17 cellular contexts compared by ENCODE assay signal in genomic region chr7:95004618-95005282, GRCh38.
DNase-seq lines count a peak whose midpoint lies in the region; TF ChIP-seq lines count a peak whose summit lies in the region.
"Had no signal": no experiment of that assay in that cellular context is flagged by ENCODE, and none has a peak within 500 bp of the region (broad histone marks: within the 10 kb centered on the region; RNA-seq: fewer than 3 reads in every experiment).

No MANE protein-coding gene starts in this region.

- peak overlapping the region in 1 of 2 experiments; percentile 55 for H3K14ac ChIP-seq in mesenchymal stem cell (ENCODE audit: low read length in 2 of 2)

- no peak overlapping the region for H3K18ac ChIP-seq in mesenchymal stem cell (ENCODE audit: low read depth in 1 of 2, low read length in 2 of 2)

- H4K8ac ChIP-seq in mesenchymal stem cell (ENCODE audit: low read length) = no peak overlapping the region

- TF ChIP-seq CTCF in brain (conservative IDR thresholded peaks at IDR 0.05) (no peak), HFFc6 (IDR thresholded peaks at IDR 0.05) (no peak), ovary (IDR thresholded peaks at IDR 0.05) (no peak), hepatocyte (IDR thresholded peaks at IDR 0.05; ENCODE audit: poor library complexity) (no peak)

- no peak overlapping the region for H2BK12ac ChIP-seq in mesenchymal stem cell (ENCODE audit: low read length in 2 of 2)

- DNase-seq in GM23248 (peak; percentile 5), NCI-H1694 treated with DMSO at 0.1 percent for 48 hours (lab: John Stamatoyannopoulos, UW) (peak; percentile 42), mesenchymal stem cell (peak; percentile 37), HFFc6 (no peak), ovary (no peak), hepatocyte (ENCODE audit: low spot score) (no peak)
- no peak for DNase-seq in activated CD4-positive, alpha-beta T cell treated with anti-CD3 and anti-CD28 coated beads, Interleukin-2, amount 50 U/mL, for 1 hour
- DNase-seq: activated CD4-positive, alpha-beta memory T cell treated with anti-CD3 and anti-CD28 coated beads, Interleukin-2, amount 10 ng/mL, durations not matched to agents 7 days and 5 days; H7; kidney glomerular epithelial cell; stimulated activated CD4-positive, alpha-beta T cell treated with anti-CD3 and anti-CD28 coated beads, Interleukin-12 subunit alpha, Interleukin-12 subunit beta, amount 100 ng/mL, for 4 hours had no signal

- no peak overlapping the region for H3K23ac ChIP-seq in mesenchymal stem cell (ENCODE audit: low read length in 2 of 2)

- H2AK5ac ChIP-seq in mesenchymal stem cell (ENCODE audit: low read length, severe bottlenecking) = no peak overlapping the region

- H2BK15ac ChIP-seq in mesenchymal stem cell (ENCODE audit: low read depth, poor library complexity, severe bottlenecking) = no peak overlapping the region

- in situ Hi-C loops in GM23248 (cut with MboI) = loop anchor here (25.0 kb wide), 1 partner anchor 717 kb away; no protein-coding TSS in a partner anchor

- H3K79me2 ChIP-seq in GM23248 (ENCODE audit: insufficient read depth) = no peaks in the 10 kb centered on the region
- peaks cover 7% of the 10 kb centered on the region for H3K79me2 ChIP-seq in hepatocyte
- H3K79me2 ChIP-seq: parathyroid adenoma had no signal

- peaks cover 36% of the 10 kb centered on the region for H3K4me1 Mint-ChIP-seq in brain
- no peaks in the 10 kb centered on the region for H3K4me1 Mint-ChIP-seq in HFFc6 (ENCODE audit: low read depth)
- H3K4me1 Mint-ChIP-seq: activated CD4-positive, alpha-beta memory T cell treated with anti-CD3 and anti-CD28 coated beads, Interleukin-2, amount 10 ng/mL, durations not matched to agents 7 days and 5 days had no signal

- H3K4ac ChIP-seq in mesenchymal stem cell (ENCODE audit: low read depth in 1 of 2, low read length in 2 of 2) = no peak overlapping the region

- no peaks in the 10 kb centered on the region for H3K36me3 Mint-ChIP-seq in brain
- H3K36me3 Mint-ChIP-seq in HFFc6 (ENCODE audit: low read depth) = no peaks in the 10 kb centered on the region

- H3K9me2 ChIP-seq in GM23248 (ENCODE audit: insufficient read depth) (no peaks in the 10 kb centered on the region), hepatocyte (replicated peaks; ENCODE audit: insufficient read depth) (no peaks in the 10 kb centered on the region)

- H2BK5ac ChIP-seq in mesenchymal stem cell (ENCODE audit: low read depth, low read length, poor library complexity, severe bottlenecking) = no peak overlapping the region

- no peak for TF ChIP-seq POLR2A in ovary (IDR thresholded peaks at IDR 0.05)

- H3K27me3 Mint-ChIP-seq in brain (no peaks in the 10 kb centered on the region), HFFc6 (ENCODE audit: insufficient read depth) (no peaks in the 10 kb centered on the region)
- H3K27me3 Mint-ChIP-seq: activated CD4-positive, alpha-beta memory T cell treated with anti-CD3 and anti-CD28 coated beads, Interleukin-2, amount 10 ng/mL, durations not matched to agents 7 days and 5 days had no signal

- H3K27ac ChIP-seq in GM23248 (no peak overlapping the region), mesenchymal stem cell (ENCODE audit: low read length, poor library complexity, severe bottlenecking) (no peak overlapping the region), ovary (no peak overlapping the region), hepatocyte (no peak overlapping the region)
- H3K27ac ChIP-seq: BLaER1, coronary artery, parathyroid adenoma, SJSA1 had no signal

- H3K9me3 Mint-ChIP-seq in brain (no peaks in the 10 kb centered on the region), HFFc6 (no peaks in the 10 kb centered on the region; the same call in 1 of the 2 replicates)
- H3K9me3 Mint-ChIP-seq: activated CD4-positive, alpha-beta memory T cell treated with anti-CD3 and anti-CD28 coated beads, Interleukin-2, amount 10 ng/mL, durations not matched to agents 7 days and 5 days; activated T-helper 1 cell treated with anti-CD3 and anti-CD28 coated beads, Interleukin-12 subunit alpha, Interleukin-12 subunit beta, Interleukin-2, Interleukin-4 antibody, amounts not matched to agents 30 ng/mL and 10 ng/mL and 1 ng/mL, durations not matched to agents 14 hours and 24 hours and 36 hours had no signal

- H2AFZ ChIP-seq in GM23248 (no peak overlapping the region), mesenchymal stem cell (ENCODE audit: low read depth, low read length) (no peak overlapping the region), hepatocyte (no peak overlapping the region)
- H2AFZ ChIP-seq: parathyroid adenoma had no signal

- peaks cover 10% of the 10 kb centered on the region for H3K79me1 ChIP-seq in mesenchymal stem cell (replicated peaks; ENCODE audit: low read length, poor library complexity, severe bottlenecking)

- no peaks in the 10 kb centered on the region for H3F3A ChIP-seq in GM23248 (ENCODE audit: insufficient read depth)

- H3K4me3 Mint-ChIP-seq in brain (peak overlapping the region in 2 of 5 experiments; percentile 40 to 46), HFFc6 (no peak overlapping the region)
- H3K4me3 Mint-ChIP-seq: activated CD4-positive, alpha-beta memory T cell treated with anti-CD3 and anti-CD28 coated beads, Interleukin-2, amount 10 ng/mL, durations not matched to agents 7 days and 5 days; activated T-helper 1 cell treated with anti-CD3 and anti-CD28 coated beads, Interleukin-12 subunit alpha, Interleukin-12 subunit beta, Interleukin-2, Interleukin-4 antibody, amounts not matched to agents 30 ng/mL and 10 ng/mL and 1 ng/mL, durations not matched to agents 14 hours and 24 hours and 36 hours had no signal

- intact Hi-C loops in ovary (cut with DNase I) = no loop called here

- no peaks in the 10 kb centered on the region for H3K4me1 ChIP-seq in GM23248 (ENCODE audit: insufficient read depth)
- H3K4me1 ChIP-seq in mesenchymal stem cell (ENCODE audit: control insufficient read depth, insufficient read depth, low read depth, low read length) = no peaks in the 10 kb centered on the region
- H3K4me1 ChIP-seq in ovary (ENCODE audit: insufficient read depth) = no peaks in the 10 kb centered on the region
- no peaks in the 10 kb centered on the region for H3K4me1 ChIP-seq in hepatocyte (ENCODE audit: insufficient read depth)
- H3K4me1 ChIP-seq: BLaER1, parathyroid adenoma, SJSA1 had no signal

- peak overlapping the region in 3 of 5 experiments; percentile 37 to 74 (median 66) for H3K27ac Mint-ChIP-seq in brain
- H3K27ac Mint-ChIP-seq in HFFc6 = no peak overlapping the region
- H3K27ac Mint-ChIP-seq: activated CD4-positive, alpha-beta memory T cell treated with anti-CD3 and anti-CD28 coated beads, Interleukin-2, amount 10 ng/mL, durations not matched to agents 7 days and 5 days; activated T-helper 1 cell treated with anti-CD3 and anti-CD28 coated beads, Interleukin-12 subunit alpha, Interleukin-12 subunit beta, Interleukin-2, Interleukin-4 antibody, amounts not matched to agents 30 ng/mL and 10 ng/mL and 1 ng/mL, durations not matched to agents 14 hours and 24 hours and 36 hours had no signal

- 53% methylated on average over 6 of the region's 6 CpGs for WGBS in GM23248 (ENCODE audit: low coverage in 1 of 2, low lambda C conversion rate in 2 of 2, missing lambda C conversion rate in 2 of 2), 2 experiments
- 87% methylated on average over 3 of the region's 6 CpGs for WGBS in mesenchymal stem cell
- 73 to 80% (median 78%) methylated on average over 6 of the region's 6 CpGs for WGBS in ovary, 3 donors
- WGBS in hepatocyte (ENCODE audit: low lambda C conversion rate, missing lambda C conversion rate) = 71% methylated on average over 6 of the region's 6 CpGs

- H3K4me2 ChIP-seq in GM23248 (ENCODE audit: unreplicated experiment) = no peak overlapping the region
- H3K4me2 ChIP-seq in mesenchymal stem cell (ENCODE audit: low read length, poor library complexity, severe bottlenecking) = no peak overlapping the region
- H3K4me2 ChIP-seq in hepatocyte = no peak overlapping the region
- H3K4me2 ChIP-seq: BLaER1 had no signal

- no peaks in the 10 kb centered on the region for H3K27me3 ChIP-seq in GM23248 (replicated peaks; ENCODE audit: insufficient read depth)
- H3K27me3 ChIP-seq in mesenchymal stem cell (ENCODE audit: control insufficient read depth in 1 of 2, insufficient read depth in 1 of 2, low read length in 2 of 2) = no peaks in the 10 kb centered on the region
- no peaks in the 10 kb centered on the region for H3K27me3 ChIP-seq in ovary
- H3K27me3 ChIP-seq in hepatocyte = no peaks in the 10 kb centered on the region
- H3K27me3 ChIP-seq: BLaER1, SJSA1 had no signal

- H3K36me3 ChIP-seq in GM23248 (ENCODE audit: low read depth) (no peaks in the 10 kb centered on the region), mesenchymal stem cell (ENCODE audit: control insufficient read depth in 1 of 2, insufficient read depth in 2 of 2, low read depth in 1 of 2, low read length in 2 of 2) (no peaks in the 10 kb centered on the region), ovary (no peaks in the 10 kb centered on the region), hepatocyte (replicated peaks; ENCODE audit: insufficient read depth, low read depth) (no peaks in the 10 kb centered on the region)
- H3K36me3 ChIP-seq: BLaER1, SJSA1 had no signal

- no peak for TF ChIP-seq EP300 in ovary (IDR thresholded peaks at IDR 0.05)

- H2BK120ac ChIP-seq in mesenchymal stem cell (ENCODE audit: low read depth, low read length) = no peak overlapping the region

- H4K20me1 ChIP-seq in GM23248 (ENCODE audit: insufficient read depth) = no peaks in the 10 kb centered on the region
- no peaks in the 10 kb centered on the region for H4K20me1 ChIP-seq in hepatocyte (ENCODE audit: insufficient read depth, poor library complexity, severe bottlenecking)
- H4K20me1 ChIP-seq: BLaER1 had no signal

- no peak overlapping the region for H4K91ac ChIP-seq in mesenchymal stem cell (ENCODE audit: low read length)

- no peak overlapping the region for H3K4me3 ChIP-seq in GM23248
- H3K4me3 ChIP-seq in mesenchymal stem cell (ENCODE audit: insufficient read depth in 1 of 2, low read depth in 1 of 2, low read length in 2 of 2) = no peak overlapping the region
- H3K4me3 ChIP-seq in ovary = no peak overlapping the region
- H3K4me3 ChIP-seq in hepatocyte = no peak overlapping the region
- H3K4me3 ChIP-seq: BLaER1, coronary artery, SJSA1 had no signal

- H3K9me3 ChIP-seq in GM23248 (ENCODE audit: low read depth) (no peaks in the 10 kb centered on the region), mesenchymal stem cell (ENCODE audit: control insufficient read depth, low read length) (no peaks in the 10 kb centered on the region), ovary (no peaks in the 10 kb centered on the region), hepatocyte (ENCODE audit: low read depth) (no peaks in the 10 kb centered on the region)
- H3K9me3 ChIP-seq: BLaER1, SJSA1 had no signal

- H3K9ac ChIP-seq in GM23248 (no peak overlapping the region), mesenchymal stem cell (ENCODE audit: low read length) (no peak overlapping the region)
- H3K9ac ChIP-seq: BLaER1, parathyroid adenoma had no signal

Comparison
In these comparisons a context has a peak if more than half of its experiments do, and no peak if none do; other contexts are left out.
1. DNase-seq: peak in GM23248 (single experiment), NCI-H1694 treated with DMSO at 0.1 percent for 48 hours (single experiment) and mesenchymal stem cell (single experiment); none in HFFc6 (single experiment), ovary (0 of 5), hepatocyte (single experiment) and activated CD4-positive, alpha-beta T cell treated with anti-CD3 and anti-CD28 coated beads, Interleukin-2, amount 50 U/mL, for 1 hour (single experiment).